16 cellular contexts compared by ENCODE assay signal in the genomic region with DNA sequence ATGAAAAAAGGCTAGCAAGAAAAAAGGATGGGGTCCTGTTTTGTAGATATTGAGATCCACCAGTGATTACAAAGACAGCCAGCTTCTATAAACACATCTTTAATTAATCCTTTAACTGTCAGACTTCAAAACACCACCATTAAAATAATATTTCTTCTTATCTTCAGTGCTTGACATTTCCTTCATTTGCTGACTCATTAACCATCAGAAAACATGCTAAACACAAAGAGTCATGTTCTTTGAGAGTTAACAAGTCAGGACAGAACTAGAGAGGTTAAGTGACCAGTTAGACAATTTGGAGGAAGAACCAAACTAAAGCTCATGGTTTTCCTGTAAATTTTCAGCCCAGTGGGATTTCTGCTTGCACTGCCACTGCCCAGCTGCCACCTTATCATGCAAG.
A peak's percentile ranks its signal among the peaks of the same experiment; 100 is the strongest.
DNase-seq lines count a peak whose midpoint lies in the region; ATAC-seq and TF ChIP-seq lines count a peak whose summit lies in the region.
"Had no signal": no experiment of that assay in that cellular context is flagged by ENCODE, and none has a peak within 500 bp of the region (broad histone marks: within the 10 kb centered on the region; RNA-seq: fewer than 3 reads in every experiment).

No MANE protein-coding gene starts in this region.

- H3K27ac Mint-ChIP-seq in GM23338: no peak overlapping the region
- H3K27ac Mint-ChIP-seq in mesothelial cell of epicardium: peak overlapping the region; percentile 35

- no peaks in the 10 kb centered on the region for H4K20me1 ChIP-seq in GM23338 (replicated peaks; ENCODE audit: insufficient read depth)

- peak overlapping the region; percentile 40; the same call in 1 of the 2 replicates for H2AFZ ChIP-seq in GM23338

- H3K27ac ChIP-seq in GM23338 (ENCODE audit: low read depth): no peak overlapping the region
- H3K27ac ChIP-seq: C4-2B, Peyer's patch, SJSA1 had no signal

- no peaks in the 10 kb centered on the region for H3K27me3 ChIP-seq in GM23338 (ENCODE audit: insufficient read depth)
- H3K27me3 ChIP-seq: Peyer's patch, SJSA1 had no signal

- H3K4me3 Mint-ChIP-seq in GM23338 (no peak overlapping the region), mesothelial cell of epicardium (no peak overlapping the region)

- no peak for DNase-seq in GM23338 (ENCODE audit: low spot score)
- DNase-seq in M059J (ENCODE audit: low read depth): peak; percentile 14
- peak; percentile 61 for DNase-seq in epithelial cell of esophagus (ENCODE audit: low read depth)
- no peak for DNase-seq in mesothelial cell of epicardium (ENCODE audit: low spot score in 2 of 2, unreplicated experiment in 2 of 2)
- DNase-seq in Ammon's horn (ENCODE audit: low spot score): no peak
- DNase-seq: NCI-H1105 treated with DMSO at 0.1 percent for 48 hours; NCI-H1694 treated with DMSO at 0.1 percent for 48 hours; NCI-H510A; NCI-H748 treated with DMSO at 0.1 percent for 48 hours; NK-92 treated with Interleukin-12 subunit alpha and Interleukin-12 subunit beta, amount 100 ng/mL, for 24 hours; Peyer's patch had no signal

- H3K4me3 ChIP-seq in GM23338: no peak overlapping the region
- no peak overlapping the region for H3K4me3 ChIP-seq in epithelial cell of esophagus (ENCODE audit: low read length)
- H3K4me3 ChIP-seq: Peyer's patch, SJSA1 had no signal

- H3K4me1 Mint-ChIP-seq in GM23338 (no peaks in the 10 kb centered on the region; the same call in 2 of the 3 replicates), mesothelial cell of epicardium (peaks cover 43% of the 10 kb centered on the region)

- H3K4me1 ChIP-seq in GM23338 (ENCODE audit: insufficient read depth): no peaks in the 10 kb centered on the region
- H3K4me1 ChIP-seq: Peyer's patch, SJSA1 had no signal

- TF ChIP-seq CTCF in GM23338 (conservative IDR thresholded peaks at IDR 0.05; ENCODE audit: low read depth in 2 of 2) (no peak), epithelial cell of esophagus (IDR thresholded peaks at IDR 0.05; ENCODE audit: insufficient read depth, low read depth, low read length, missing control alignments) (no peak), mesothelial cell of epicardium (IDR thresholded peaks at IDR 0.05; ENCODE audit: unreplicated experiment) (no peak)

- no peaks in the 10 kb centered on the region for H3F3A ChIP-seq in GM23338 (replicated peaks; ENCODE audit: low read depth)

- H3K9me3 Mint-ChIP-seq in GM23338 (peaks cover 7% of the 10 kb centered on the region; the same call in 2 of the 3 replicates), mesothelial cell of epicardium (peaks cover 29% of the 10 kb centered on the region)

- no peaks in the 10 kb centered on the region for H3K79me2 ChIP-seq in GM23338 (replicated peaks; ENCODE audit: insufficient read depth)

- no peak for ATAC-seq in GM23338
- no peak for ATAC-seq in GM18517 (IDR thresholded peaks at IDR 0.05; ENCODE audit: unreplicated experiment)
- no peak for ATAC-seq in GM21786 (IDR thresholded peaks at IDR 0.05; ENCODE audit: unreplicated experiment)
- ATAC-seq: HCT116 had no signal

- no peak overlapping the region for H3K4me2 ChIP-seq in GM23338

- no peaks in the 10 kb centered on the region for H3K36me3 ChIP-seq in GM23338 (ENCODE audit: insufficient read depth)
- H3K36me3 ChIP-seq: Peyer's patch, SJSA1 had no signal

- no peaks in the 10 kb centered on the region for H3K9me2 ChIP-seq in GM23338 (ENCODE audit: insufficient read depth)

- H3K27me3 Mint-ChIP-seq in GM23338 (ENCODE audit: insufficient read depth, low read depth, poor library complexity): peaks cover 3% of the 10 kb centered on the region
- no peaks in the 10 kb centered on the region for H3K27me3 Mint-ChIP-seq in mesothelial cell of epicardium (ENCODE audit: low read depth)

- H3K36me3 Mint-ChIP-seq in GM23338 (ENCODE audit: low read depth): peaks cover 4% of the 10 kb centered on the region; the same call in 1 of the 3 replicates
- H3K36me3 Mint-ChIP-seq in mesothelial cell of epicardium: peaks cover 53% of the 10 kb centered on the region

TF ChIP-seq in GM23338, 12 proteins besides CTCF, POLR2A, EP300 and RAD21:
- TF ChIP-seq EZH2 (IDR thresholded peaks at IDR 0.05; ENCODE audit: low read depth, unreplicated experiment): no peak
- no peak for TF ChIP-seq CREB1 (CRISPR knock-in tag; IDR thresholded peaks at IDR 0.05; ENCODE audit: low read depth)
- no peak for TF ChIP-seq ETS1 (IDR thresholded peaks at IDR 0.05)
- no peak for TF ChIP-seq JUNB (IDR thresholded peaks at IDR 0.05; ENCODE audit: unreplicated experiment)
- no peak for TF ChIP-seq ZNF462 (CRISPR knock-in tag; IDR thresholded peaks at IDR 0.05)
- no peak for TF ChIP-seq STAT1 (IDR thresholded peaks at IDR 0.05; ENCODE audit: unreplicated experiment)
- TF ChIP-seq ZNF331 (CRISPR knock-in tag; IDR thresholded peaks at IDR 0.05; ENCODE audit: low read depth): no peak
- no peak for TF ChIP-seq ZNF114 (CRISPR knock-in tag; IDR thresholded peaks at IDR 0.05)

Comparison
In these comparisons a context has a peak if more than half of its experiments do, and no peak if none do; other contexts are left out.
1. DNase-seq: peak in M059J (single experiment) and epithelial cell of esophagus (single experiment); none in GM23338 (single experiment), mesothelial cell of epicardium (0 of 2) and Ammon's horn (single experiment).